In the genomic region with DNA sequence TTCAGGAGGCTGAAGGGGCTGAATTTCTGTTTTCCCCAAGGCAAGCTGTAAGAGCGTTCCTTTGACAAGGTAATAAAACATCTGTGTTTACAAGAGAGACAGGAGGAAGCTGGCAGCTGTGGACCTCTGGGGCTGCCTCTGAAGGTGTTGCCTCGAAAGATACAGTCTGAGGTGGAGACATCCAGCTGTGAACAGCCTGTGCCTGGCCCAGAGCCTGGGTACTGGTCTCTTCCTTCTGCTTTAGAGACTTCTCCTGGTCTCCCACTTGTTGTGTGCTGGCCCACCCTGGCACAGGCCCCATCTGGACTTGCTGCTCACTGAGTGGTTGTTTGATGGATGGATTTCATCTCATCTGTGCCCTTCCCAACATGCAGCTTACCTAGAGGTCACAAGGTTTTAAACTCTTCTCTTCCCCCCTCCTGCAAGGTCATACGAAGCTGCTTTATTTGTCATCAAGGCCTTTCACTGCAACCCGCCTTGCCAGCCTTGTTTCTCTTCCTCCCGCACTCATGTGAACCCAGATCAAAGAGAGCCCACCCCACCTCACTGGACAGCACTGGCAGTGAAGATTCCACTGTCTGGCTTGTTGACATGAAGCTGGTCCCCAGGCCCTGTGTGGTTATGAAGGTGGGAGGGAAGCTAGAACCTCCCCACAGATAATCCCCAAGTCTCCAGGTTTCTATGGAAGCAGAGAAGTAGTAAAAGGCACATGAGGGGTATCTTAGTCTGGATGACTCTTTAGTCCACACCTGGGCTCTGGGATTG, we compare ENCODE assay signal across 26 cellular contexts.
"Had no signal": no experiment of that assay in that cellular context is flagged by ENCODE, and none has a peak within 500 bp of the region (broad histone marks: within the 10 kb centered on the region; RNA-seq: fewer than 3 reads in every experiment).

No MANE protein-coding gene starts in this region.

- H3K4me3 ChIP-seq: body of pancreas, colonic mucosa, mucosa of descending colon, spleen, transverse colon, uterus had no signal

- H3K4me3 Mint-ChIP-seq: activated B cell treated with CpG ODN at 0.5 μM for 24 hours; activated CD4-positive, alpha-beta memory T cell treated with anti-CD3 and anti-CD28 coated beads for 36 hours; activated naive CD8-positive, alpha-beta T cell treated with anti-CD3 and anti-CD28 coated beads for 36 hours; activated T-helper 1 cell treated with anti-CD3 and anti-CD28 coated beads, Interleukin-12 subunit alpha, Interleukin-12 subunit beta, Interleukin-2, Interleukin-4 antibody, amounts not matched to agents 30 ng/mL and 10 ng/mL and 1 ng/mL, durations not matched to agents 14 hours and 24 hours and 36 hours; central memory CD8-positive, alpha-beta T cell; naive thymus-derived CD8-positive, alpha-beta T cell; stimulated activated memory B cell treated with anti-CD40 and anti-IgM and Interleukin-4, amounts not matched to agents 10 μg/mL and 1 μg/mL and 100 μg/mL, for 72 hours; T-cell had no signal

- H3K27ac Mint-ChIP-seq: activated B cell treated with CpG ODN at 0.5 μM for 24 hours; activated CD4-positive, alpha-beta memory T cell treated with anti-CD3 and anti-CD28 coated beads for 36 hours; activated naive CD8-positive, alpha-beta T cell treated with anti-CD3 and anti-CD28 coated beads for 36 hours; activated T-helper 1 cell treated with anti-CD3 and anti-CD28 coated beads, Interleukin-12 subunit alpha, Interleukin-12 subunit beta, Interleukin-2, Interleukin-4 antibody, amounts not matched to agents 30 ng/mL and 10 ng/mL and 1 ng/mL, durations not matched to agents 14 hours and 24 hours and 36 hours; stimulated activated memory B cell treated with anti-CD40 and anti-IgM and Interleukin-4, amounts not matched to agents 10 μg/mL and 1 μg/mL and 100 μg/mL, for 72 hours; T-cell had no signal

- H3K9me3 Mint-ChIP-seq: activated B cell treated with CpG ODN at 0.5 μM for 24 hours; activated CD4-positive, alpha-beta memory T cell treated with anti-CD3 and anti-CD28 coated beads for 36 hours; activated naive CD8-positive, alpha-beta T cell treated with anti-CD3 and anti-CD28 coated beads for 36 hours; activated T-helper 1 cell treated with anti-CD3 and anti-CD28 coated beads, Interleukin-12 subunit alpha, Interleukin-12 subunit beta, Interleukin-2, Interleukin-4 antibody, amounts not matched to agents 30 ng/mL and 10 ng/mL and 1 ng/mL, durations not matched to agents 14 hours and 24 hours and 36 hours; central memory CD8-positive, alpha-beta T cell; naive thymus-derived CD8-positive, alpha-beta T cell; stimulated activated memory B cell treated with anti-CD40 and anti-IgM and Interleukin-4, amounts not matched to agents 10 μg/mL and 1 μg/mL and 100 μg/mL, for 72 hours; T-cell had no signal

- H3K27me3 ChIP-seq: body of pancreas, colonic mucosa, neutrophil, spleen, transverse colon, uterus had no signal

- H3K27ac ChIP-seq: body of pancreas, colonic mucosa, neutrophil, parathyroid adenoma, spleen, transverse colon, uterus had no signal

- H3K9me3 ChIP-seq: body of pancreas, colonic mucosa, mucosa of descending colon, neutrophil, spleen, transverse colon, uterus had no signal

- ATAC-seq: body of pancreas; left lobe of liver; mucosa of descending colon; naive thymus-derived CD8-positive, alpha-beta T cell; stimulated activated memory B cell treated with anti-CD40 and anti-IgM and Interleukin-4, amounts not matched to agents 10 μg/mL and 1 μg/mL and 100 μg/mL, for 72 hours; T-cell had no signal

- H3K4me1 ChIP-seq: body of pancreas, colonic mucosa, parathyroid adenoma, transverse colon, uterus had no signal

- H3K36me3 Mint-ChIP-seq: activated CD4-positive, alpha-beta memory T cell treated with anti-CD3 and anti-CD28 coated beads for 36 hours; activated naive CD8-positive, alpha-beta T cell treated with anti-CD3 and anti-CD28 coated beads for 36 hours; naive thymus-derived CD8-positive, alpha-beta T cell; stimulated activated memory B cell treated with anti-CD40 and anti-IgM and Interleukin-4, amounts not matched to agents 10 μg/mL and 1 μg/mL and 100 μg/mL, for 72 hours; T-cell had no signal

- H3K36me3 ChIP-seq: colonic mucosa, neutrophil, spleen, transverse colon, uterus had no signal

- DNase-seq: activated B cell treated with CpG ODN at 0.5 μM for 24 hours; activated CD4-positive, alpha-beta memory T cell treated with anti-CD3 and anti-CD28 coated beads for 36 hours; activated CD4-positive, alpha-beta T cell treated with anti-CD3 and anti-CD28 coated beads for 4 hours; activated naive CD4-positive, alpha-beta T cell; activated naive CD8-positive, alpha-beta T cell treated with anti-CD3 and anti-CD28 coated beads for 36 hours; activated T-cell treated with anti-CD3 and anti-CD28 coated beads for 4 hours; amniotic stem cell; colonic mucosa; erythroblast; foreskin melanocyte; glutamatergic neuron; hippocampal formation; mucosa of descending colon; naive thymus-derived CD8-positive, alpha-beta T cell; spleen; stimulated activated CD4-positive, alpha-beta T cell treated with anti-CD3 and anti-CD28 coated beads, Interleukin-4, amount 100 ng/mL, for 4 hours; T-cell; transverse colon; uterus had no signal

- H3K4me1 Mint-ChIP-seq: activated B cell treated with CpG ODN at 0.5 μM for 24 hours; activated naive CD8-positive, alpha-beta T cell treated with anti-CD3 and anti-CD28 coated beads for 36 hours; central memory CD8-positive, alpha-beta T cell; naive thymus-derived CD8-positive, alpha-beta T cell; stimulated activated memory B cell treated with anti-CD40 and anti-IgM and Interleukin-4, amounts not matched to agents 10 μg/mL and 1 μg/mL and 100 μg/mL, for 72 hours; T-cell had no signal

- H3K27me3 Mint-ChIP-seq: activated B cell treated with CpG ODN at 0.5 μM for 24 hours; activated CD4-positive, alpha-beta memory T cell treated with anti-CD3 and anti-CD28 coated beads for 36 hours; activated naive CD8-positive, alpha-beta T cell treated with anti-CD3 and anti-CD28 coated beads for 36 hours; naive thymus-derived CD8-positive, alpha-beta T cell; stimulated activated memory B cell treated with anti-CD40 and anti-IgM and Interleukin-4, amounts not matched to agents 10 μg/mL and 1 μg/mL and 100 μg/mL, for 72 hours; T-cell had no signal
